Comparison of ENCODE assay signal across 23 cellular contexts in genomic region chr1:151533870-151534269, GRCh38.
"Had no signal": no experiment of that assay in that cellular context is flagged by ENCODE, and none has a peak within 500 bp of the region (broad histone marks: within the 10 kb centered on the region; RNA-seq: fewer than 3 reads in every experiment).

No MANE protein-coding gene starts in this region.

- H3K27ac Mint-ChIP-seq: dendritic cell treated with granulocyte-macrophage colony-stimulating factor and Interleukin-4, amounts not matched to agents 40 ng/mL and 50 ng/mL, for 4 days; naive B cell; stimulated activated memory B cell treated with anti-CD40 and anti-IgM and Interleukin-4, amounts not matched to agents 10 μg/mL and 1 μg/mL and 100 μg/mL, for 72 hours had no signal

- H3K27ac ChIP-seq: esophagus muscularis mucosa, foreskin keratinocyte, gastroesophageal sphincter, heart left ventricle, hepatocyte, left lung, prostate gland, right atrium auricular region, sigmoid colon, testis, tibial nerve, upper lobe of left lung had no signal

- H3K36me3 ChIP-seq: gastroesophageal sphincter, heart left ventricle, prostate gland, right atrium auricular region, sigmoid colon had no signal

- H3K4me2 ChIP-seq: hepatocyte had no signal

- H2AFZ ChIP-seq: hepatocyte had no signal

- H3K9me3 ChIP-seq: esophagus muscularis mucosa, gastroesophageal sphincter, heart left ventricle, left lung, mucosa of descending colon, prostate gland, right atrium auricular region, sigmoid colon, testis, tibial nerve, upper lobe of left lung had no signal

- H3K36me3 Mint-ChIP-seq: naive B cell; stimulated activated memory B cell treated with anti-CD40 and anti-IgM and Interleukin-4, amounts not matched to agents 10 μg/mL and 1 μg/mL and 100 μg/mL, for 72 hours had no signal

- H3K4me3 ChIP-seq: esophagus muscularis mucosa, gastroesophageal sphincter, heart left ventricle, hepatocyte, left lung, mucosa of descending colon, prostate gland, right atrium auricular region, sigmoid colon, testis, tibial nerve, upper lobe of left lung had no signal

- H3K4me3 Mint-ChIP-seq: dendritic cell treated with granulocyte-macrophage colony-stimulating factor and Interleukin-4, amounts not matched to agents 40 ng/mL and 50 ng/mL, for 4 days; mesothelial cell of epicardium; naive B cell; stimulated activated memory B cell treated with anti-CD40 and anti-IgM and Interleukin-4, amounts not matched to agents 10 μg/mL and 1 μg/mL and 100 μg/mL, for 72 hours had no signal

- ATAC-seq: foreskin keratinocyte had no signal

- DNase-seq: effector memory CD4-positive, alpha-beta T cell; foreskin keratinocyte; heart left ventricle; kidney; left lung; mesenchymal stem cell; mucosa of descending colon; naive B cell; sigmoid colon; stimulated activated CD4-positive, alpha-beta T cell treated with anti-CD3 and anti-CD28 coated beads, Interleukin-2, amount 100 ng/mL, for 24 hours; stimulated activated CD4-positive, alpha-beta T cell treated with anti-CD3 and anti-CD28 coated beads, Interleukin-4, amount 100 ng/mL, for 4 hours; stimulated activated naive CD8-positive, alpha-beta T cell treated with anti-CD3 and anti-CD28 coated beads, Interleukin-15, Interleukin-2, amounts not matched to agents 100 U/mL and 50 U/mL, for 24 hours; testis had no signal

- H3K4me1 ChIP-seq: gastroesophageal sphincter, heart left ventricle, left lung, prostate gland, right atrium auricular region, sigmoid colon, testis, tibial nerve, upper lobe of left lung had no signal

- H3K4me1 Mint-ChIP-seq: naive B cell; stimulated activated memory B cell treated with anti-CD40 and anti-IgM and Interleukin-4, amounts not matched to agents 10 μg/mL and 1 μg/mL and 100 μg/mL, for 72 hours had no signal

- H3K9me3 Mint-ChIP-seq: dendritic cell treated with granulocyte-macrophage colony-stimulating factor and Interleukin-4, amounts not matched to agents 40 ng/mL and 50 ng/mL, for 4 days; mesothelial cell of epicardium; naive B cell; stimulated activated memory B cell treated with anti-CD40 and anti-IgM and Interleukin-4, amounts not matched to agents 10 μg/mL and 1 μg/mL and 100 μg/mL, for 72 hours had no signal

- H3K27me3 ChIP-seq: esophagus muscularis mucosa, foreskin keratinocyte, gastroesophageal sphincter, heart left ventricle, hepatocyte, left lung, right atrium auricular region, sigmoid colon, testis, tibial nerve, upper lobe of left lung had no signal
